23 cellular contexts compared by ENCODE assay signal in the genomic region with DNA sequence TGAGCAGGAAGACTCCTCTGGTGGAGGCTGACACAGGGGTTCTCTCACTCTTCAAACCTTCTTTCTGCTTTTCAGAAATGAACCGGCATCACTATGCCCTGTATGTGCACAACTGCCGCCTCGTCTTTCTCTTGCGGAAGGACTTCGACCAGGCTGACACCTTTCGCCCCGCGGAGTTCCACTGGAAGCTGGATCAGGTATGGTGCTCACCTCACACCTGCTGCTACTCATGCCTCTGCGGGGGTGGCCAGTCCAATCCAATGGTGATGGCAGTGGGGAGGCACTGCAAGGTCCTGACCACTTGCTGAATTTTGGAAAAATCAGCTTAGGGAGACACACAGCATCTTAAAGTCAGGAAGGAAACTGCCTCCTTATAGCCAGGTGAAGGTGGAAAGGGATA.
"Had no signal": no experiment of that assay in that cellular context is flagged by ENCODE, and none has a peak within 500 bp of the region (broad histone marks: within the 10 kb centered on the region; RNA-seq: fewer than 3 reads in every experiment).

No MANE protein-coding gene starts in this region.

- H3K27me3 ChIP-seq: testis, tibial artery had no signal

- FAIRE-seq: endometrium, frontal cortex, kidney, small intestine had no signal

- H3K27me3 Mint-ChIP-seq: stimulated activated memory B cell treated with anti-CD40 and anti-IgM and Interleukin-4, amounts not matched to agents 10 μg/mL and 1 μg/mL and 100 μg/mL, for 72 hours had no signal

- H3K27ac ChIP-seq: prostate gland, testis, tibial artery had no signal

- H3K9me3 ChIP-seq: prostate gland, testis, tibial artery had no signal

- H3K4me1 Mint-ChIP-seq: memory B cell; naive B cell; stimulated activated memory B cell treated with anti-CD40 and anti-IgM and Interleukin-4, amounts not matched to agents 10 μg/mL and 1 μg/mL and 100 μg/mL, for 72 hours had no signal

- H3K4me1 ChIP-seq: prostate gland, tibial artery had no signal

- H3K9me3 Mint-ChIP-seq: memory B cell; natural killer cell treated with Interleukin-12 subunit alpha and Interleukin-12 subunit beta and Interleukin-15 and Interleukin-18, amount 100 ng/mL, for 72 hours; neural crest cell; stimulated activated memory B cell treated with anti-CD40 and anti-IgM and Interleukin-4, amounts not matched to agents 10 μg/mL and 1 μg/mL and 100 μg/mL, for 72 hours had no signal

- ATAC-seq: effector memory CD8-positive, alpha-beta T cell; left lobe of liver; natural killer cell treated with Interleukin-12 subunit alpha and Interleukin-12 subunit beta and Interleukin-15 and Interleukin-18, amount 100 ng/mL, for 72 hours; stimulated activated memory B cell treated with anti-CD40 and anti-IgM and Interleukin-4, amounts not matched to agents 10 μg/mL and 1 μg/mL and 100 μg/mL, for 72 hours had no signal

- DNase-seq: cerebellar nuclear complex; cortex of kidney; effector memory CD8-positive, alpha-beta T cell; kidney; naive B cell; right cardiac atrium; small intestine; stimulated activated CD4-positive, alpha-beta T cell treated with anti-CD3 and anti-CD28 coated beads, Interleukin-2, amount 100 ng/mL, for 24 hours; stimulated activated CD4-positive, alpha-beta T cell treated with anti-CD3 and anti-CD28 coated beads, Interleukin-4, amount 100 ng/mL, for 4 hours; stimulated activated naive CD8-positive, alpha-beta T cell treated with anti-CD3 and anti-CD28 coated beads, Interleukin-15, Interleukin-2, amounts not matched to agents 100 U/mL and 50 U/mL, for 24 hours; substantia nigra; testis; tibial artery had no signal

- H3K27ac Mint-ChIP-seq: effector memory CD8-positive, alpha-beta T cell; memory B cell; naive B cell; natural killer cell treated with Interleukin-12 subunit alpha and Interleukin-12 subunit beta and Interleukin-15 and Interleukin-18, amount 100 ng/mL, for 72 hours; stimulated activated memory B cell treated with anti-CD40 and anti-IgM and Interleukin-4, amounts not matched to agents 10 μg/mL and 1 μg/mL and 100 μg/mL, for 72 hours had no signal

- H3K36me3 ChIP-seq: prostate gland, tibial artery had no signal

- H3K4me3 Mint-ChIP-seq: effector memory CD8-positive, alpha-beta T cell; memory B cell; naive B cell; natural killer cell treated with Interleukin-12 subunit alpha and Interleukin-12 subunit beta and Interleukin-15 and Interleukin-18, amount 100 ng/mL, for 72 hours; neural crest cell; stimulated activated memory B cell treated with anti-CD40 and anti-IgM and Interleukin-4, amounts not matched to agents 10 μg/mL and 1 μg/mL and 100 μg/mL, for 72 hours; type B pancreatic cell had no signal

- H3K36me3 Mint-ChIP-seq: memory B cell; naive B cell; natural killer cell treated with Interleukin-12 subunit alpha and Interleukin-12 subunit beta and Interleukin-15 and Interleukin-18, amount 100 ng/mL, for 72 hours; stimulated activated memory B cell treated with anti-CD40 and anti-IgM and Interleukin-4, amounts not matched to agents 10 μg/mL and 1 μg/mL and 100 μg/mL, for 72 hours; type B pancreatic cell had no signal

- H3K4me3 ChIP-seq: lung, prostate gland, testis, tibial artery had no signal
